16 cellular contexts compared by ENCODE assay signal in the genomic region with DNA sequence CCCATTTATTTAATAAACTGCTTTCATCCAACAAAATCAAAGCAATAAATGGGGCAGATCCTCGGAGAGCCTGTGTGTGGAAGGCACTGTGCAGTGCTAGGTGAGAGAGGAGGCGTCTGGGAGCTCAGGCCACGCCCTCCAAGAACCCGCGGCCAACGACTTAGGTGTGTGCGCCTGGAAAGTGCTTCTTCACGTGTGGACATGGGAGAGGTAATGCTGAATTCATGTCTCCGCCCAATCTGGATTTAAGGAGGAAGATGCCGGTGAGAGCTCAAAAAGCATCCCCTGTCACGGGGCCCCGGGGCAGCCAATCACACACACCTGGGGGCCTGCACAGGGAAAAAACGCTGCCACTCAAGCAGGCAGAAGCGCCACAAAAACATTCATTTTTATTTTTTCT.
DNase-seq lines count a peak whose midpoint lies in the region; ATAC-seq and TF ChIP-seq lines count a peak whose summit lies in the region.
"Had no signal": no experiment of that assay in that cellular context is flagged by ENCODE, and none has a peak within 500 bp of the region (broad histone marks: within the 10 kb centered on the region; RNA-seq: fewer than 3 reads in every experiment).

No MANE protein-coding gene starts in this region.

- H3K36me3 ChIP-seq in KOPT-K1 (ENCODE audit: insufficient read depth, low read length) (no peaks in the 10 kb centered on the region), sigmoid colon (no peaks in the 10 kb centered on the region)
- H3K36me3 ChIP-seq in effector memory CD4-positive, alpha-beta T cell (ENCODE audit: control insufficient read depth, insufficient read depth, low read length) = no peaks in the 10 kb centered on the region
- H3K36me3 ChIP-seq: ascending aorta, Peyer's patch, stomach had no signal

- CTCF ChIA-PET in activated CD4-positive, alpha-beta T cell treated with anti-CD3 and anti-CD28 coated beads for 36 hours (lab: Charles Lee) = interaction anchor here (0.7 to 0.8 kb wide), 2 partner anchors 34 to 46 kb away, joined by 3 to 4 read pairs; no protein-coding TSS in a partner anchor

- WGBS in sigmoid colon, 2 donors = 38 to 73% methylated on average over 14 of the region's 14 CpGs

- H3K27ac Mint-ChIP-seq in activated CD4-positive, alpha-beta T cell treated with anti-CD3 and anti-CD28 coated beads for 36 hours = peak overlapping the region; percentile 0

- H3K27ac ChIP-seq in KOPT-K1 (ENCODE audit: low read depth, low read length, poor library complexity, severe bottlenecking) (peak overlapping the region; percentile 100), sigmoid colon (peak overlapping the region; percentile 92 to 97 (median 96))
- H3K27ac ChIP-seq in effector memory CD4-positive, alpha-beta T cell (ENCODE audit: insufficient read depth, low read length, poor library complexity, severe bottlenecking) = peak overlapping the region; percentile 60
- H3K27ac ChIP-seq: ascending aorta had no signal

- peaks cover 5% of the 10 kb centered on the region for H3K27me3 Mint-ChIP-seq in activated CD4-positive, alpha-beta T cell treated with anti-CD3 and anti-CD28 coated beads for 36 hours
- H3K27me3 Mint-ChIP-seq: dendritic cell treated with granulocyte-macrophage colony-stimulating factor and Interleukin-4, amounts not matched to agents 40 ng/mL and 50 ng/mL, for 4 days had no signal

- ATAC-seq in activated CD4-positive, alpha-beta T cell treated with anti-CD3 and anti-CD28 coated beads for 36 hours = no peak
- no peak for ATAC-seq in HG03378 (IDR thresholded peaks at IDR 0.05; ENCODE audit: unreplicated experiment)

- DNase-seq in activated CD4-positive, alpha-beta T cell treated with anti-CD3 and anti-CD28 coated beads for 36 hours = no peak
- no peak for DNase-seq in activated CD4-positive, alpha-beta T cell treated with anti-CD3 and anti-CD28 coated beads for 48 hours
- no peak for DNase-seq in effector memory CD4-positive, alpha-beta T cell
- DNase-seq in sigmoid colon = no peak
- no peak for DNase-seq in EL
- DNase-seq in Ammon's horn (ENCODE audit: low spot score) = no peak
- DNase-seq: NCI-H1048, NCI-H226, occipital lobe, stomach had no signal

- H3K36me3 Mint-ChIP-seq in activated CD4-positive, alpha-beta T cell treated with anti-CD3 and anti-CD28 coated beads for 36 hours (ENCODE audit: low read depth) = peaks cover 29% of the 10 kb centered on the region

- H3K4me3 Mint-ChIP-seq in activated CD4-positive, alpha-beta T cell treated with anti-CD3 and anti-CD28 coated beads for 36 hours = no peak overlapping the region
- H3K4me3 Mint-ChIP-seq: dendritic cell treated with granulocyte-macrophage colony-stimulating factor and Interleukin-4, amounts not matched to agents 40 ng/mL and 50 ng/mL, for 4 days had no signal

- no peak for TF ChIP-seq CTCF in sigmoid colon (IDR thresholded peaks at IDR 0.05)

- H3K27me3 ChIP-seq in effector memory CD4-positive, alpha-beta T cell (replicated peaks; ENCODE audit: control insufficient read depth, insufficient read depth, low read length, poor library complexity, severe bottlenecking) = no peaks in the 10 kb centered on the region
- no peaks in the 10 kb centered on the region for H3K27me3 ChIP-seq in sigmoid colon
- H3K27me3 ChIP-seq: ascending aorta, Peyer's patch, stomach had no signal

- no peak for TF ChIP-seq EP300 in sigmoid colon (IDR thresholded peaks at IDR 0.05)

- intact Hi-C loops in activated CD4-positive, alpha-beta T cell treated with anti-CD3 and anti-CD28 coated beads for 36 hours (cut with DNase I, micrococcal nuclease) = loop anchor here in 1 of 2 experiments (5.0 kb wide), 1 partner anchor 56 kb away; no protein-coding TSS in a partner anchor
- intact Hi-C loops in sigmoid colon (cut with DNase I) = loop anchor here (10.0 kb wide), 1 partner anchor 1459 kb away; no protein-coding TSS in a partner anchor

- H3K4me1 Mint-ChIP-seq in activated CD4-positive, alpha-beta T cell treated with anti-CD3 and anti-CD28 coated beads for 36 hours = peaks cover 84% of the 10 kb centered on the region

- POLR2A ChIA-PET in activated CD4-positive, alpha-beta T cell treated with anti-CD3 and anti-CD28 coated beads for 36 hours (lab: Charles Lee) = no interaction called here

- H3K9me3 ChIP-seq in KOPT-K1 (ENCODE audit: insufficient read depth, low read length, poor library complexity, severe bottlenecking) (no peaks in the 10 kb centered on the region), sigmoid colon (no peaks in the 10 kb centered on the region)
- no peaks in the 10 kb centered on the region for H3K9me3 ChIP-seq in effector memory CD4-positive, alpha-beta T cell (ENCODE audit: control insufficient read depth, low read length)
- H3K9me3 ChIP-seq: ascending aorta, Peyer's patch, stomach had no signal

- H3K4me3 ChIP-seq in effector memory CD4-positive, alpha-beta T cell (ENCODE audit: insufficient read depth, low read depth, low read length, poor library complexity, severe bottlenecking) = no peak overlapping the region
- H3K4me3 ChIP-seq in sigmoid colon = no peak overlapping the region
- H3K4me3 ChIP-seq: ascending aorta, lung, Peyer's patch, stomach had no signal

- peaks cover 49% of the 10 kb centered on the region for H3K4me1 ChIP-seq in effector memory CD4-positive, alpha-beta T cell (ENCODE audit: control insufficient read depth, insufficient read depth, low read length, poor library complexity, severe bottlenecking)
- peaks cover 0 to 93% (median 76%) of the 10 kb centered on the region in 4 donors for H3K4me1 ChIP-seq in sigmoid colon

- H3K9me3 Mint-ChIP-seq in activated CD4-positive, alpha-beta T cell treated with anti-CD3 and anti-CD28 coated beads for 36 hours (ENCODE audit: low read depth) = no peaks in the 10 kb centered on the region
- H3K9me3 Mint-ChIP-seq: dendritic cell treated with granulocyte-macrophage colony-stimulating factor and Interleukin-4, amounts not matched to agents 40 ng/mL and 50 ng/mL, for 4 days had no signal

- no peak for TF ChIP-seq POLR2A in sigmoid colon (IDR thresholded peaks at IDR 0.05)
